1 cellular context compared by ENCODE assay signal in the genomic region with DNA sequence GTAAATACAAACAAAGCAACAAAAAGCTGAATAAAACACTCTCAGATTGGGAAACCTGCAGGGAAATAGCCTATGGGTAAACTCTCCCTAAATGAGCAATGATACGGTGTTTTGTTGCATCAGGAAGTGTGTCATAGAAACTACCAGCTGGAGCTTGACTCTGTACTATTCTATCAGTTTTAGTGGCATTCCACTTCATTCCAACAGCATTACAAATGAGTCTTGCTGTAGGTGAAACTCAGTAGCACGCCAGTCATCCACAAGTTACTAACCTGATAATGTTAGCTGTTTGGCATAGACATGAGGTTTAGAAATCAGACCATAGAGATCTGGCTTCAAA.
TF ChIP-seq lines count a peak whose summit lies in the region.

No MANE protein-coding gene starts in this region.

TF ChIP-seq in SK-N-SH, 30 proteins besides CTCF, POLR2A, EP300 and RAD21 (continued from another document):
- TF ChIP-seq, protein P1, sequence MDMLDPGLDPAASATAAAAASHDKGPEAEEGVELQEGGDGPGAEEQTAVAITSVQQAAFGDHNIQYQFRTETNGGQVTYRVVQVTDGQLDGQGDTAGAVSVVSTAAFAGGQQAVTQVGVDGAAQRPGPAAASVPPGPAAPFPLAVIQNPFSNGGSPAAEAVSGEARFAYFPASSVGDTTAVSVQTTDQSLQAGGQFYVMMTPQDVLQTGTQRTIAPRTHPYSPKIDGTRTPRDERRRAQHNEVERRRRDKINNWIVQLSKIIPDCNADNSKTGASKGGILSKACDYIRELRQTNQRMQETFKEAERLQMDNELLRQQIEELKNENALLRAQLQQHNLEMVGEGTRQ (IDR thresholded peaks at IDR 0.05; ENCODE audit: borderline replicate concordance, low read depth, low read length): no peak
- TF ChIP-seq FOSL2 (IDR thresholded peaks at IDR 0.05; ENCODE audit: borderline replicate concordance, low read depth) (peak; percentile 74), FOXJ3 (CRISPR knock-in tag; IDR thresholded peaks at IDR 0.05) (no peak), ELF1 (IDR thresholded peaks at IDR 0.05) (peak; percentile 42; the same call in 1 of the 2 replicates), JUND (IDR thresholded peaks at IDR 0.05) (peak; percentile 77), NRF1 (IDR thresholded peaks at IDR 0.05; ENCODE audit: low read depth, low read length) (no peak), MXI1 (IDR thresholded peaks at IDR 0.05; ENCODE audit: low read depth, low read length) (no peak), TAF1 (IDR thresholded peaks at IDR 0.05; ENCODE audit: borderline replicate concordance, low read depth, low read length) (no peak), SIN3A (IDR thresholded peaks at IDR 0.05; ENCODE audit: borderline replicate concordance, low read depth, low read length) (no peak), YY1 (IDR thresholded peaks at IDR 0.05; ENCODE audit: low read depth) (no peak), MEF2A (IDR thresholded peaks at IDR 0.05; ENCODE audit: borderline replicate concordance, low read depth) (no peak)
- TF ChIP-seq, protein P2, sequence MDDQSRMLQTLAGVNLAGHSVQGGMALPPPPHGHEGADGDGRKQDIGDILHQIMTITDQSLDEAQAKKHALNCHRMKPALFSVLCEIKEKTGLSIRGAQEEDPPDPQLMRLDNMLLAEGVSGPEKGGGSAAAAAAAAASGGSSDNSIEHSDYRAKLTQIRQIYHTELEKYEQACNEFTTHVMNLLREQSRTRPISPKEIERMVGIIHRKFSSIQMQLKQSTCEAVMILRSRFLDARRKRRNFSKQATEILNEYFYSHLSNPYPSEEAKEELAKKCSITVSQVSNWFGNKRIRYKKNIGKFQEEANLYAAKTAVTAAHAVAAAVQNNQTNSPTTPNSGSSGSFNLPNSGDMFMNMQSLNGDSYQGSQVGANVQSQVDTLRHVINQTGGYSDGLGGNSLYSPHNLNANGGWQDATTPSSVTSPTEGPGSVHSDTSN (IDR thresholded peaks at IDR 0.05): peak; percentile 90
- TF ChIP-seq, protein P3, sequence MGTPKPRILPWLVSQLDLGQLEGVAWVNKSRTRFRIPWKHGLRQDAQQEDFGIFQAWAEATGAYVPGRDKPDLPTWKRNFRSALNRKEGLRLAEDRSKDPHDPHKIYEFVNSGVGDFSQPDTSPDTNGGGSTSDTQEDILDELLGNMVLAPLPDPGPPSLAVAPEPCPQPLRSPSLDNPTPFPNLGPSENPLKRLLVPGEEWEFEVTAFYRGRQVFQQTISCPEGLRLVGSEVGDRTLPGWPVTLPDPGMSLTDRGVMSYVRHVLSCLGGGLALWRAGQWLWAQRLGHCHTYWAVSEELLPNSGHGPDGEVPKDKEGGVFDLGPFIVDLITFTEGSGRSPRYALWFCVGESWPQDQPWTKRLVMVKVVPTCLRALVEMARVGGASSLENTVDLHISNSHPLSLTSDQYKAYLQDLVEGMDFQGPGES (IDR thresholded peaks at IDR 0.05; ENCODE audit: low read depth, low read length): no peak
- TF ChIP-seq, protein P4, sequence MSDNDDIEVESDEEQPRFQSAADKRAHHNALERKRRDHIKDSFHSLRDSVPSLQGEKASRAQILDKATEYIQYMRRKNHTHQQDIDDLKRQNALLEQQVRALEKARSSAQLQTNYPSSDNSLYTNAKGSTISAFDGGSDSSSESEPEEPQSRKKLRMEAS (IDR thresholded peaks at IDR 0.05; ENCODE audit: low read depth): peak; percentile 36; the same call in 1 of the 2 replicates
